20 cellular contexts compared by ENCODE assay signal in the genomic region with DNA sequence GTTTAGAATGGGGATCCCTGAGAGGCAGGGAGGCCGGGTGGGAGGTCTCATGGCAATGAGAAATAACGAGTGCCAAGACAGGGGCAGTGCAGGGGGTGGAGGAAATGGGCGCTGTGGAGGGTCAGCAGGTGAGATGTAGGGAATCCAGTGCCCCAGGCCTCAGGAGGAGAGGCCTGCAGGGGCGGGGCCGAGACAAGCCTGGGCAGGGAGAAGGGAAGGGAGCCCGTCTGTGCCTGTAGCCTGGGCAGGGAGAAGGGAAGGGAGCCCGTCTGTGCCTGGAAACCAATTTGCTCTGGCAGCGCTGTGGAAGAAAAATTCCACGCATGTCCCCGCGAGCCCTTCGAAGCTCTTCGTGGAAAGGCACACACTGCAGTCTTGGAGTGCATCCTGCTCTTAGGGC.
"Had no signal": no experiment of that assay in that cellular context is flagged by ENCODE, and none has a peak within 500 bp of the region (broad histone marks: within the 10 kb centered on the region; RNA-seq: fewer than 3 reads in every experiment).

No MANE protein-coding gene starts in this region.

- H3K4me3 Mint-ChIP-seq: naive thymus-derived CD8-positive, alpha-beta T cell; stimulated activated memory B cell treated with anti-CD40 and anti-IgM and Interleukin-4, amounts not matched to agents 10 μg/mL and 1 μg/mL and 100 μg/mL, for 72 hours; T-cell had no signal

- H3K36me3 ChIP-seq: brain microvascular endothelial cell, esophagus squamous epithelium, right lobe of liver, spleen, tibial nerve had no signal

- H3K27ac ChIP-seq: brain microvascular endothelial cell, esophagus squamous epithelium, psoas muscle, right lobe of liver, spleen, tibial nerve, VCaP had no signal

- H3K4me1 ChIP-seq: psoas muscle, right lobe of liver had no signal

- ATAC-seq: left lobe of liver; naive thymus-derived CD8-positive, alpha-beta T cell; psoas muscle; right lobe of liver; stimulated activated memory B cell treated with anti-CD40 and anti-IgM and Interleukin-4, amounts not matched to agents 10 μg/mL and 1 μg/mL and 100 μg/mL, for 72 hours; T-cell had no signal

- H3K4me3 ChIP-seq: esophagus squamous epithelium, mucosa of descending colon, psoas muscle, right lobe of liver, spleen, tibial nerve had no signal

- H3K27ac Mint-ChIP-seq: stimulated activated memory B cell treated with anti-CD40 and anti-IgM and Interleukin-4, amounts not matched to agents 10 μg/mL and 1 μg/mL and 100 μg/mL, for 72 hours; T-cell had no signal

- DNase-seq: activated CD4-positive, alpha-beta T cell treated with anti-CD3 and anti-CD28 coated beads, Interleukin-2, amount 50 U/mL, for 1 hour; activated naive CD4-positive, alpha-beta T cell treated with anti-CD3 and anti-CD28 coated beads, Interleukin-2, amount 50 U/mL, for 16 hours; activated T-cell treated with anti-CD3 and anti-CD28 coated beads for 4 hours; amygdala; brain microvascular endothelial cell; cerebellar nuclear complex; dermis blood vessel endothelial cell; esophagus squamous epithelium; foreskin fibroblast; mucosa of descending colon; naive thymus-derived CD8-positive, alpha-beta T cell; psoas muscle; spleen; stimulated activated CD4-positive, alpha-beta T cell treated with anti-CD3 and anti-CD28 coated beads, Interleukin-1b, Interleukin-23, amount 100 ng/mL, for 48 hours; T-cell had no signal

- H3K9me3 ChIP-seq: psoas muscle had no signal

- H3K4me1 Mint-ChIP-seq: stimulated activated memory B cell treated with anti-CD40 and anti-IgM and Interleukin-4, amounts not matched to agents 10 μg/mL and 1 μg/mL and 100 μg/mL, for 72 hours; T-cell had no signal

- H3K27me3 ChIP-seq: brain microvascular endothelial cell, esophagus squamous epithelium, right lobe of liver, spleen, tibial nerve had no signal

- H3K27me3 Mint-ChIP-seq: naive thymus-derived CD8-positive, alpha-beta T cell; T-cell had no signal

- H3K36me3 Mint-ChIP-seq: stimulated activated memory B cell treated with anti-CD40 and anti-IgM and Interleukin-4, amounts not matched to agents 10 μg/mL and 1 μg/mL and 100 μg/mL, for 72 hours; T-cell had no signal
